16 cellular contexts compared by ENCODE assay signal in the genomic region with DNA sequence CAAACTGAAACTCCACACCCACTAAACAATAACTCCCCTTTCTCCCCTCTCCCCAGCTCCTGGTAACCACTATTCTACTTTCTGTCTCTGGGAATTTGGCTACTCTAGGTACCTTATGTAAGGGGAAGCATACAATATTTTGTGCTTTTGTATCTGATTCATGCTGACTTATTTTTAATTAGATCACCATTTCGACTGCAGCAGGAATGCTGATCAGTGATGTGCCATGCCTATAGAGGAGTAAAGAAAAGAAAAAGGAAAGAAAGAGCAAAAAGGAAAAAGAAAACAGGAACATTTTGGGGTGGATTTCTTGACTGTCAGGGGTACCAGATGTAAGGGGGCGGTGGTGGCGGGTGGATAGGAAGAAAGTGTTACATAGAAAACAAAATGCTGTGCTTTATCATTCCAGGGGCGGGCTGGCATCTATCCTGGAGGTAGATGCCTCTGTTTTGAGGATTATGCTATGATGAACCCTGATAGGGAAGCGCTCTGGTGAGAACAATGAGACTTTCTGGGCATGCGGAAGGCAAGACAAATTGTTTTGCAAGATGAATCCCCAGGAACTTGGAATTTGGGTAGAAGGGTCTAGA. TPM values are rescaled to one million over a fixed set of nuclear protein-coding genes. Genes with fewer than 3 reads are reported as not detected.
A peak's percentile ranks its signal among the peaks of the same experiment; 100 is the strongest.
DNase-seq lines count a peak whose midpoint lies in the region; ATAC-seq and TF ChIP-seq lines count a peak whose summit lies in the region.
"Had no signal": no experiment of that assay in that cellular context is flagged by ENCODE, and none has a peak within 500 bp of the region (broad histone marks: within the 10 kb centered on the region; RNA-seq: fewer than 3 reads in every experiment).

No MANE protein-coding gene starts in this region.

- CTCF ChIA-PET in SK-N-SH (lab: Yijun Ruan, JAX): interaction anchor here (6.1 kb wide), 1 partner anchor 59 kb away, joined by 44 read pairs; no protein-coding TSS in a partner anchor

- H3K27me3 Mint-ChIP-seq in endothelial cell (ENCODE audit: unreplicated experiment) (peaks cover 10% of the 10 kb centered on the region), nephron (ENCODE audit: low read depth) (no peaks in the 10 kb centered on the region)
- H3K27me3 Mint-ChIP-seq: B cell; central memory CD8-positive, alpha-beta T cell had no signal

- H3K4me1 ChIP-seq in SK-N-SH (ENCODE audit: control insufficient read depth in 1 of 2, insufficient read depth in 2 of 2, low read depth in 1 of 2, low read length in 1 of 2) (peaks cover 77 to 80% of the 10 kb centered on the region in 2 experiments), tibial artery (peaks cover 15 to 97% (median 90%) of the 10 kb centered on the region in 4 donors)

- peaks cover 43% of the 10 kb centered on the region for H3F3A ChIP-seq in SK-N-SH (replicated peaks; ENCODE audit: insufficient read depth)

- no peaks in the 10 kb centered on the region for H4K20me1 ChIP-seq in SK-N-SH (ENCODE audit: insufficient read depth)

- H3K9me3 Mint-ChIP-seq in endothelial cell (ENCODE audit: unreplicated experiment) (no peaks in the 10 kb centered on the region), nephron (no peaks in the 10 kb centered on the region)
- H3K9me3 Mint-ChIP-seq: central memory CD8-positive, alpha-beta T cell had no signal

- no peak overlapping the region for H2AFZ ChIP-seq in SK-N-SH (ENCODE audit: low read depth)

- H3K27ac Mint-ChIP-seq in endothelial cell (ENCODE audit: unreplicated experiment): peak overlapping the region; percentile 14
- H3K27ac Mint-ChIP-seq in nephron: peak overlapping the region; percentile 96 to 100 (median 100)
- H3K27ac Mint-ChIP-seq: B cell, T-helper 17 cell had no signal

- H3K27me3 ChIP-seq in SK-N-SH (ENCODE audit: insufficient read depth): no peaks in the 10 kb centered on the region
- H3K27me3 ChIP-seq in tibial artery: no peaks in the 10 kb centered on the region

- H3K9ac ChIP-seq in SK-N-SH: no peak overlapping the region

- TF ChIP-seq CTCF in SK-N-SH (IDR thresholded peaks at IDR 0.05): no peak
- no peak for TF ChIP-seq CTCF in endothelial cell (IDR thresholded peaks at IDR 0.05; ENCODE audit: unreplicated experiment)
- no peak for TF ChIP-seq CTCF in nephron (IDR thresholded peaks at IDR 0.05; ENCODE audit: unreplicated experiment in 3 of 3)
- no peak for TF ChIP-seq CTCF in tibial artery (IDR thresholded peaks at IDR 0.05)

- no peak overlapping the region for H3K4me3 Mint-ChIP-seq in endothelial cell (ENCODE audit: unreplicated experiment)
- peak overlapping the region; percentile 46 to 60 (median 54) for H3K4me3 Mint-ChIP-seq in nephron
- H3K4me3 Mint-ChIP-seq: B cell; central memory CD8-positive, alpha-beta T cell; T-helper 17 cell had no signal

- H3K9me3 ChIP-seq in SK-N-SH: no peaks in the 10 kb centered on the region
- H3K9me3 ChIP-seq in tibial artery: no peaks in the 10 kb centered on the region

- TF ChIP-seq EP300 in SK-N-SH (IDR thresholded peaks at IDR 0.05; ENCODE audit: borderline replicate concordance in 1 of 2, low read depth in 1 of 2, low read length in 1 of 2): no peak

- DNase-seq in SK-N-SH: no peak
- no peak for DNase-seq in endothelial cell (ENCODE audit: low spot score)
- DNase-seq in tibial artery: no peak
- no peak for DNase-seq in C1 segment of cervical spinal cord (lab: John Stamatoyannopoulos, UW)
- DNase-seq in amniotic stem cell (lab: John Stamatoyannopoulos, UW): no peak
- no peak for DNase-seq in SKM-1 treated with dmso at 0.1 percent for 144 hours (lab: John Stamatoyannopoulos, UW; ENCODE audit: unreplicated experiment)
- DNase-seq: activated naive CD4-positive, alpha-beta T cell treated with anti-CD3 and anti-CD28 coated beads, Interleukin-2, amount 50 U/mL, for 16 hours; H7; KBM-7; NCI-H1417 treated with DMSO at 0.1 percent for 48 hours; stimulated activated naive CD8-positive, alpha-beta T cell treated with anti-CD3 and anti-CD28 coated beads, Interleukin-15, Interleukin-2, amounts not matched to agents 100 U/mL and 50 U/mL, for 24 hours; T-helper 17 cell had no signal

- ATAC-seq in GM18858 (IDR thresholded peaks at IDR 0.05; ENCODE audit: unreplicated experiment): no peak
- ATAC-seq: stimulated activated naive CD8-positive, alpha-beta T cell treated with anti-CD3 and anti-CD28 coated beads, Interleukin-15, Interleukin-2, amounts not matched to agents 100 U/mL and 50 U/mL, for 24 hours; T-helper 17 cell had no signal

- peaks cover 39% of the 10 kb centered on the region for H3K4me1 Mint-ChIP-seq in endothelial cell (ENCODE audit: unreplicated experiment)
- peaks cover 83% of the 10 kb centered on the region for H3K4me1 Mint-ChIP-seq in nephron

- intact Hi-C loops in tibial artery (cut with DNase I; ENCODE audit: low total_unique reads): no loop called here

- H3K4me3 ChIP-seq in SK-N-SH (ENCODE audit: low read depth in 2 of 2, low read length in 1 of 2) (no peak overlapping the region), tibial artery (no peak overlapping the region)

- no peaks in the 10 kb centered on the region for H3K36me3 Mint-ChIP-seq in endothelial cell (ENCODE audit: low read depth, unreplicated experiment)
- no peaks in the 10 kb centered on the region for H3K36me3 Mint-ChIP-seq in nephron (ENCODE audit: low read depth)

- no peaks in the 10 kb centered on the region for H3K9me2 ChIP-seq in SK-N-SH

- no peak for TF ChIP-seq RAD21 in SK-N-SH (IDR thresholded peaks at IDR 0.05; ENCODE audit: low read length)

- peak overlapping the region; percentile 97 to 99 for H3K27ac ChIP-seq in SK-N-SH (ENCODE audit: low read depth in 2 of 2, low read length in 1 of 2)
- peak overlapping the region; percentile 96 to 97 for H3K27ac ChIP-seq in tibial artery

- peak overlapping the region; percentile 27; the same call in 1 of the 2 replicates for H3K4me2 ChIP-seq in SK-N-SH

- POLR2A ChIA-PET in SK-N-SH (lab: Yijun Ruan, JAX): no interaction called here

- 74% methylated on average over 6 of the region's 6 CpGs for WGBS in SK-N-SH (ENCODE audit: low lambda C conversion rate)

- H3K36me3 ChIP-seq in SK-N-SH (replicated peaks in 1 of 2; ENCODE audit: control insufficient read depth in 1 of 2, insufficient read depth in 2 of 2, low read length in 1 of 2): no peaks in the 10 kb centered on the region
- no peaks in the 10 kb centered on the region for H3K36me3 ChIP-seq in tibial artery

- H3K79me2 ChIP-seq in SK-N-SH (ENCODE audit: insufficient read depth): peaks cover 8% of the 10 kb centered on the region; the same call in 1 of the 2 replicates

TF ChIP-seq in SK-N-SH, 30 proteins besides CTCF, POLR2A, EP300 and RAD21:
- TF ChIP-seq RXRA (IDR thresholded peaks at IDR 0.05; ENCODE audit: borderline replicate concordance, low read depth) (no peak), EZH2phosphoT487 (IDR thresholded peaks at IDR 0.05; ENCODE audit: borderline replicate concordance, low read depth) (no peak), MEF2A (IDR thresholded peaks at IDR 0.05; ENCODE audit: borderline replicate concordance, low read depth) (no peak), YY1 (IDR thresholded peaks at IDR 0.05; ENCODE audit: low read depth) (no peak), CHD2 (IDR thresholded peaks at IDR 0.05; ENCODE audit: low read length, partially characterized antibody) (no peak), SMC3 (IDR thresholded peaks at IDR 0.05; ENCODE audit: low read depth, low read length) (no peak)

RNA-seq across cellular contexts. Expression of a gene that starts 45.2 kb away (rescaled TPM):
- 117 and 119 TPM in 2 replicates for polyA plus RNA-seq in SK-N-SH (2012; rRNA removed)
- polyA plus RNA-seq in SK-N-SH (2012; cell fraction: cytosol; rRNA removed): 87.3 and 102 TPM in 2 replicates
- polyA plus RNA-seq in SK-N-SH (2012; cell fraction: nucleus; rRNA removed): 145 and 147 TPM in 2 replicates
- 181 TPM for total RNA-seq in endothelial cell (ENCODE audit: unreplicated experiment)

RNA-seq across cellular contexts. Expression of a gene that starts 49.6 kb away (rescaled TPM):
- 6.4 and 6.6 TPM in 2 replicates for polyA plus RNA-seq in SK-N-SH (2012; rRNA removed)
- 7.0 and 7.2 TPM in 2 replicates for polyA plus RNA-seq in SK-N-SH (2012; cell fraction: cytosol; rRNA removed)
- 2.6 and 2.8 TPM in 2 replicates for polyA plus RNA-seq in SK-N-SH (2012; cell fraction: nucleus; rRNA removed)
- total RNA-seq in endothelial cell (ENCODE audit: unreplicated experiment): 3.1 TPM
